In the genomic region with DNA sequence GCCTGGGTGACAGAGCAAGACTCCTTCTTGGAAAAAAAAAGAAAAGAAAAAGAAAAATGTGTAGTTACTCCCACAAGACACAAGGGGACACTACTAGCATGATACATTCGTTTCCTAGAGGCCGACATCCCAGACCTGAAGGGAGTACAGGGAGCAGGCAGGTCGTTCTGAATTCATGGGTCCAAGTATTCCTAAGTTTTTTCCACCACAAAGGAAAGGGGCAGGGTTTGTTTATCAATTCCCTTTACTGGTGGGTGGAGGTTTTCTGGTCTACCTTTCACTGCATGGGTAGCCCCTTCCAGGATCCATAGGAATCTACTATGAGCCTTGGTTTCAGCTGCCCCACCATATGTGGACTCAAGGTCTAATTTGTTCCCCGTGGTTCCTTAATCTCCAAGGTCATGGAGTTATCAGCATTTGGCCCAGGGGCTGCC, we compare ENCODE assay signal across 8 cellular contexts. TPM values are rescaled to one million over a fixed set of nuclear protein-coding genes. Genes with fewer than 3 reads are reported as not detected.
DNase-seq lines count a peak whose midpoint lies in the region; ATAC-seq and TF ChIP-seq lines count a peak whose summit lies in the region.

No MANE protein-coding gene starts in this region.

- H3K4me3 ChIP-seq in HEK293 (ENCODE audit: low read depth, low read length) = no peak overlapping the region
- no peak overlapping the region for H3K4me3 ChIP-seq in parathyroid adenoma (ENCODE audit: low read depth, low read length)

- TF ChIP-seq CTCF in HEK293 (tag by site-specific recombination; IDR thresholded peaks at IDR 0.05) (peak; percentile 64), activated B cell treated with CpG ODN at 0.5 μM for 24 hours (IDR thresholded peaks at IDR 0.05) (peak; percentile 60), parathyroid adenoma (IDR thresholded peaks at IDR 0.05) (peak; percentile 82)

- no peak overlapping the region for H3K4me3 Mint-ChIP-seq in activated B cell treated with CpG ODN at 0.5 μM for 24 hours

- peaks cover 7% of the 10 kb centered on the region for H3K79me2 ChIP-seq in parathyroid adenoma

- H3K27ac Mint-ChIP-seq in activated B cell treated with CpG ODN at 0.5 μM for 24 hours = no peak overlapping the region

- H3K36me3 ChIP-seq in HEK293 (ENCODE audit: control insufficient read depth in 2 of 2, insufficient read depth in 1 of 2, low read length in 2 of 2) (no peaks in the 10 kb centered on the region), parathyroid adenoma (ENCODE audit: control insufficient read depth, insufficient read depth, low read length) (no peaks in the 10 kb centered on the region)

- H3K9me3 ChIP-seq in HEK293 (ENCODE audit: control insufficient read depth, insufficient read depth, low read depth, low read length) (no peaks in the 10 kb centered on the region), parathyroid adenoma (ENCODE audit: control insufficient read depth, low read length) (no peaks in the 10 kb centered on the region)

- H3K36me3 Mint-ChIP-seq in activated B cell treated with CpG ODN at 0.5 μM for 24 hours (ENCODE audit: low read depth) = no peaks in the 10 kb centered on the region

- POLR2A ChIA-PET in HEK293 (lab: Yijun Ruan, JAX) (interaction anchor here (1.6 to 1.7 kb wide), 2 partner anchors 141 to 143 kb away, joined by 3 to 7 read pairs; no protein-coding TSS in a partner anchor), activated B cell treated with CpG ODN at 0.5 μM for 24 hours (lab: Charles Lee) (interaction anchor here (0.5 to 1.2 kb wide), 2 partner anchors 11 to 52 kb away, joined by 4 to 5 read pairs; no protein-coding TSS in a partner anchor)

- H3K27me3 Mint-ChIP-seq in activated B cell treated with CpG ODN at 0.5 μM for 24 hours = no peaks in the 10 kb centered on the region

- H2AFZ ChIP-seq in parathyroid adenoma = peak overlapping the region; percentile 48

- peaks cover 25% of the 10 kb centered on the region for H3K4me1 Mint-ChIP-seq in activated B cell treated with CpG ODN at 0.5 μM for 24 hours

- H3K9ac ChIP-seq in parathyroid adenoma = no peak overlapping the region

- no peak overlapping the region for H3K4me2 ChIP-seq in parathyroid adenoma (ENCODE audit: low read length)

- H3K27me3 ChIP-seq in parathyroid adenoma (ENCODE audit: control insufficient read depth, insufficient read depth, low read length) = no peaks in the 10 kb centered on the region

- H3K4me1 ChIP-seq in HEK293 (ENCODE audit: control insufficient read depth, insufficient read depth, low read length) (no peaks in the 10 kb centered on the region), parathyroid adenoma (no peaks in the 10 kb centered on the region)

- no peaks in the 10 kb centered on the region for H3K9me3 Mint-ChIP-seq in activated B cell treated with CpG ODN at 0.5 μM for 24 hours

- ATAC-seq in activated B cell treated with CpG ODN at 0.5 μM for 24 hours (ENCODE audit: low read depth) = peak; percentile 72
- ATAC-seq in GM21360 (IDR thresholded peaks at IDR 0.05; ENCODE audit: unreplicated experiment) = no peak
- no peak for ATAC-seq in GM21825 (IDR thresholded peaks at IDR 0.05; ENCODE audit: unreplicated experiment)

- intact Hi-C loops in activated B cell treated with CpG ODN at 0.5 μM for 24 hours (cut with micrococcal nuclease) = loop anchor here (1.0 kb wide), 6 partner anchors 12 to 186 kb away; partner anchors contain the start of gene SLC25A45

- DNase-seq in COLO668 (lab: John Stamatoyannopoulos, UW; ENCODE audit: unreplicated experiment) (peak; percentile 28), NCI-H226 (peak; percentile 46), activated B cell treated with CpG ODN at 0.5 μM for 24 hours (no peak), glomerular visceral epithelial cell (ENCODE audit: extremely low spot score) (peak; percentile 80)

- CTCF ChIA-PET in HEK293 (lab: Yijun Ruan, JAX) (interaction anchor here (0.6 to 1.9 kb wide), 6 partner anchors 39 to 142 kb away, joined by 3 to 15 read pairs (median 3); no protein-coding TSS in a partner anchor), activated B cell treated with CpG ODN at 0.5 μM for 24 hours (lab: Charles Lee) (interaction anchor here (0.7 to 1.9 kb wide), 5 partner anchors 16 to 185 kb away, joined by 3 to 5 read pairs (median 3); partner anchors contain the start of gene SLC25A45)

- H3K27ac ChIP-seq in HEK293 (ENCODE audit: extremely low read depth, low read depth, low read length) (no peak overlapping the region), parathyroid adenoma (no peak overlapping the region)

TF ChIP-seq in HEK293, 187 proteins besides CTCF, POLR2A, EP300 and RAD21:
- TF ChIP-seq ZNF626 (tag by site-specific recombination; IDR thresholded peaks at IDR 0.05) (no peak), ZNF335 (tag by site-specific recombination; conservative IDR thresholded peaks at IDR 0.05) (0 out of 2 replicates have a peak, but pooled peaks have one; percentile 17), ZSCAN30 (tag by site-specific recombination; IDR thresholded peaks at IDR 0.05) (peak; percentile 36; the same call in 1 of the 2 replicates), ZBTB17 (tag by site-specific recombination; IDR thresholded peaks at IDR 0.05) (peak; percentile 60), ZFP69B (tag by site-specific recombination; IDR thresholded peaks at IDR 0.05) (peak; percentile 19; the same call in 1 of the 2 replicates), ZNF174 (tag by site-specific recombination; IDR thresholded peaks at IDR 0.05) (no peak), IKZF3 (tag by site-specific recombination; IDR thresholded peaks at IDR 0.05) (peak; percentile 88), ZNF366 (tag by site-specific recombination; conservative IDR thresholded peaks at IDR 0.05) (0 out of 2 replicates have a peak, but pooled peaks have one; percentile 14), ZNF248 (tag by site-specific recombination; IDR thresholded peaks at IDR 0.05) (no peak), ZBTB48 (tag by site-specific recombination; IDR thresholded peaks at IDR 0.05) (0 out of 2 replicates have a peak, but pooled peaks have one; percentile 18), ZNF654 (tag by site-specific recombination; IDR thresholded peaks at IDR 0.05; ENCODE audit: low read depth) (peak; percentile 95)
- TF ChIP-seq, protein P1, sequence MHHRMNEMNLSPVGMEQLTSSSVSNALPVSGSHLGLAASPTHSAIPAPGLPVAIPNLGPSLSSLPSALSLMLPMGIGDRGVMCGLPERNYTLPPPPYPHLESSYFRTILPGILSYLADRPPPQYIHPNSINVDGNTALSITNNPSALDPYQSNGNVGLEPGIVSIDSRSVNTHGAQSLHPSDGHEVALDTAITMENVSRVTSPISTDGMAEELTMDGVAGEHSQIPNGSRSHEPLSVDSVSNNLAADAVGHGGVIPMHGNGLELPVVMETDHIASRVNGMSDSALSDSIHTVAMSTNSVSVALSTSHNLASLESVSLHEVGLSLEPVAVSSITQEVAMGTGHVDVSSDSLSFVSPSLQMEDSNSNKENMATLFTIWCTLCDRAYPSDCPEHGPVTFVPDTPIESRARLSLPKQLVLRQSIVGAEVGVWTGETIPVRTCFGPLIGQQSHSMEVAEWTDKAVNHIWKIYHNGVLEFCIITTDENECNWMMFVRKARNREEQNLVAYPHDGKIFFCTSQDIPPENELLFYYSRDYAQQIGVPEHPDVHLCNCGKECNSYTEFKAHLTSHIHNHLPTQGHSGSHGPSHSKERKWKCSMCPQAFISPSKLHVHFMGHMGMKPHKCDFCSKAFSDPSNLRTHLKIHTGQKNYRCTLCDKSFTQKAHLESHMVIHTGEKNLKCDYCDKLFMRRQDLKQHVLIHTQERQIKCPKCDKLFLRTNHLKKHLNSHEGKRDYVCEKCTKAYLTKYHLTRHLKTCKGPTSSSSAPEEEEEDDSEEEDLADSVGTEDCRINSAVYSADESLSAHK (tag by site-specific recombination; IDR thresholded peaks at IDR 0.05) = no peak
- TF ChIP-seq, protein P2, sequence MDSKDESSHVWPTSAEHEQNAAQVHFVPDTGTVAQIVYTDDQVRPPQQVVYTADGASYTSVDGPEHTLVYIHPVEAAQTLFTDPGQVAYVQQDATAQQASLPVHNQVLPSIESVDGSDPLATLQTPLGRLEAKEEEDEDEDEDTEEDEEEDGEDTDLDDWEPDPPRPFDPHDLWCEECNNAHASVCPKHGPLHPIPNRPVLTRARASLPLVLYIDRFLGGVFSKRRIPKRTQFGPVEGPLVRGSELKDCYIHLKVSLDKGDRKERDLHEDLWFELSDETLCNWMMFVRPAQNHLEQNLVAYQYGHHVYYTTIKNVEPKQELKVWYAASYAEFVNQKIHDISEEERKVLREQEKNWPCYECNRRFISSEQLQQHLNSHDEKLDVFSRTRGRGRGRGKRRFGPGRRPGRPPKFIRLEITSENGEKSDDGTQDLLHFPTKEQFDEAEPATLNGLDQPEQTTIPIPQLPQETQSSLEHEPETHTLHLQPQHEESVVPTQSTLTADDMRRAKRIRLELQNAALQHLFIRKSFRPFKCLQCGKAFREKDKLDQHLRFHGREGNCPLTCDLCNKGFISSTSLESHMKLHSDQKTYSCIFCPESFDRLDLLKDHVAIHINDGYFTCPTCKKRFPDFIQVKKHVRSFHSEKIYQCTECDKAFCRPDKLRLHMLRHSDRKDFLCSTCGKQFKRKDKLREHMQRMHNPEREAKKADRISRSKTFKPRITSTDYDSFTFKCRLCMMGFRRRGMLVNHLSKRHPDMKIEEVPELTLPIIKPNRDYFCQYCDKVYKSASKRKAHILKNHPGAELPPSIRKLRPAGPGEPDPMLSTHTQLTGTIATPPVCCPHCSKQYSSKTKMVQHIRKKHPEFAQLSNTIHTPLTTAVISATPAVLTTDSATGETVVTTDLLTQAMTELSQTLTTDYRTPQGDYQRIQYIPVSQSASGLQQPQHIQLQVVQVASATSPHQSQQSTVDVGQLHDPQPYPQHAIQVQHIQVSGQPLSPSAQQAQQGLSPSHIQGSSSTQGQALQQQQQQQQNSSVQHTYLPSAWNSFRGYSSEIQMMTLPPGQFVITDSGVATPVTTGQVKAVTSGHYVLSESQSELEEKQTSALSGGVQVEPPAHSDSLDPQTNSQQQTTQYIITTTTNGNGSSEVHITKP (tag by site-specific recombination; IDR thresholded peaks at IDR 0.05) = peak; percentile 40

RNA-seq across cellular contexts. Expression of gene TIGD3, which starts 11.8 kb away (rescaled TPM):
- total RNA-seq in activated B cell treated with CpG ODN at 0.5 μM for 24 hours = 1.4 and 1.6 TPM in 2 replicates

RNA-seq across cellular contexts. Expression of gene SLC25A45, which starts 16.1 kb away (rescaled TPM):
- total RNA-seq in activated B cell treated with CpG ODN at 0.5 μM for 24 hours = 11.4 and 12.3 TPM in 2 replicates

RNA-seq across cellular contexts. Expression of gene FRMD8, which starts 20.1 kb away (rescaled TPM):
- total RNA-seq in activated B cell treated with CpG ODN at 0.5 μM for 24 hours = 68.6 and 70.6 TPM in 2 replicates

RNA-seq across cellular contexts. Expression of gene DPF2, which starts 32.7 kb away (rescaled TPM):
- 88.3 and 89.6 TPM in 2 replicates for total RNA-seq in activated B cell treated with CpG ODN at 0.5 μM for 24 hours

RNA-seq across cellular contexts. Expression of gene CDC42EP2, which starts 51.7 kb away (rescaled TPM):
- 0.18 and 0.83 TPM in 2 replicates for total RNA-seq in activated B cell treated with CpG ODN at 0.5 μM for 24 hours
